16 cellular contexts compared by ENCODE assay signal in genomic region chr20:50050214-50050613, GRCh38.
DNase-seq lines count a peak whose midpoint lies in the region; ATAC-seq and TF ChIP-seq lines count a peak whose summit lies in the region.
"Had no signal": no experiment of that assay in that cellular context is flagged by ENCODE, and none has a peak within 500 bp of the region (broad histone marks: within the 10 kb centered on the region; RNA-seq: fewer than 3 reads in every experiment).

No MANE protein-coding gene starts in this region.

- H3K4ac ChIP-seq in IMR-90 (ENCODE audit: low read depth, low read length) = no peak overlapping the region
- no peak overlapping the region for H3K4ac ChIP-seq in neuronal stem cell (ENCODE audit: low read length)

- no peak overlapping the region for H3K23ac ChIP-seq in IMR-90 (ENCODE audit: low read depth, low read length)
- no peak overlapping the region for H3K23ac ChIP-seq in neuronal stem cell (ENCODE audit: low read depth, low read length, poor library complexity)

- WGBS in IMR-90 (ENCODE audit: extremely low coverage in 2 of 2, insufficient read length in 1 of 2), 2 experiments = 83% methylated on average over 2 of the region's 5 CpGs; no CpG with 5 or more reads in 1 of the 2 experiments
- WGBS in neuronal stem cell (ENCODE audit: extremely low coverage in 2 of 2, insufficient read length in 2 of 2, insufficient replicate concordance in 1 of 2), 2 donors = no CpG with 5 or more reads among the region's 5 CpGs

- no peaks in the 10 kb centered on the region for H3K36me3 Mint-ChIP-seq in immature natural killer cell
- H3K36me3 Mint-ChIP-seq: CD4-positive, alpha-beta memory T cell had no signal

- no peak for TF ChIP-seq POLR2A in IMR-90 (IDR thresholded peaks at IDR 0.05; ENCODE audit: low read depth, low read length)

- peaks cover 37% of the 10 kb centered on the region in 2 donors for H3K4me1 Mint-ChIP-seq in immature natural killer cell

- H3K9me3 ChIP-seq in BLaER1 = no peaks in the 10 kb centered on the region
- no peaks in the 10 kb centered on the region for H3K9me3 ChIP-seq in IMR-90 (ENCODE audit: control insufficient read depth, insufficient read depth, low read length)
- H3K9me3 ChIP-seq in neuronal stem cell (replicated peaks in 1 of 2; ENCODE audit: control insufficient read depth in 2 of 2, insufficient read depth in 1 of 2, low read depth in 1 of 2, low read length in 2 of 2) = no peaks in the 10 kb centered on the region

- H3K9ac ChIP-seq in BLaER1 (no peak overlapping the region), IMR-90 (ENCODE audit: low read depth, low read length) (no peak overlapping the region), neuronal stem cell (ENCODE audit: low read depth, low read length, poor library complexity) (no peak overlapping the region)

- no peak overlapping the region for H2BK120ac ChIP-seq in IMR-90 (ENCODE audit: low read depth, low read length)
- H2BK120ac ChIP-seq in neuronal stem cell (ENCODE audit: low read depth, low read length) = no peak overlapping the region

- in situ Hi-C loops in IMR-90 (cut with MboI; ENCODE audit: low sequenced_read_pairs) = no loop called here

- H4K20me1 ChIP-seq in BLaER1 (no peaks in the 10 kb centered on the region), IMR-90 (ENCODE audit: insufficient read depth, low read length) (no peaks in the 10 kb centered on the region)

- dilution Hi-C loops in IMR-90 (cut with HindIII; ENCODE audit: low sequenced_read_pairs, unreplicated experiment) = no loop called here

- no peak overlapping the region for H2BK5ac ChIP-seq in IMR-90 (ENCODE audit: low read depth, low read length, poor library complexity, severe bottlenecking)
- no peak overlapping the region for H2BK5ac ChIP-seq in neuronal stem cell (ENCODE audit: low read length)

- no peaks in the 10 kb centered on the region for H3K27me3 ChIP-seq in BLaER1
- H3K27me3 ChIP-seq in IMR-90 (ENCODE audit: control insufficient read depth, insufficient read depth, low read length) = no peaks in the 10 kb centered on the region
- no peaks in the 10 kb centered on the region for H3K27me3 ChIP-seq in neuronal stem cell (ENCODE audit: control insufficient read depth in 3 of 3, insufficient read depth in 3 of 3, low read depth in 1 of 3, low read length in 3 of 3)

- H3K9me1 ChIP-seq in IMR-90 (ENCODE audit: insufficient read depth, low read length) = 0 out of 2 replicates have a peak, but pooled peaks cover 3% of the 10 kb centered on the region

- H2AK9ac ChIP-seq in IMR-90 (replicated peaks; ENCODE audit: low read depth, low read length, poor library complexity) = no peak overlapping the region

- H4K8ac ChIP-seq in IMR-90 (ENCODE audit: low read depth in 2 of 2, low read length in 2 of 2) (no peak overlapping the region), neuronal stem cell (ENCODE audit: low read depth, low read length) (no peak overlapping the region)

- no peak for TF ChIP-seq RAD21 in IMR-90 (IDR thresholded peaks at IDR 0.05; ENCODE audit: low read length)

- peaks cover 61% of the 10 kb centered on the region for H3K4me1 ChIP-seq in BLaER1
- H3K4me1 ChIP-seq in IMR-90 (ENCODE audit: control insufficient read depth, insufficient read depth, low read length) = peaks cover 14% of the 10 kb centered on the region
- peaks cover 5 to 10% of the 10 kb centered on the region in 2 donors for H3K4me1 ChIP-seq in neuronal stem cell (ENCODE audit: control insufficient read depth in 2 of 2, insufficient read depth in 1 of 2, low read depth in 1 of 2, low read length in 2 of 2)

- CTCF ChIA-PET in IMR-90 (lab: Yijun Ruan, JAX) = no interaction called here

- no peak overlapping the region for H4K91ac ChIP-seq in IMR-90 (ENCODE audit: insufficient read depth, low read depth, low read length)
- no peak overlapping the region for H4K91ac ChIP-seq in neuronal stem cell (ENCODE audit: low read depth, low read length, poor library complexity)

- no peak overlapping the region for H4K5ac ChIP-seq in IMR-90 (ENCODE audit: low read depth, low read length)

- H3K18ac ChIP-seq in IMR-90 (ENCODE audit: low read depth, low read length) (no peak overlapping the region), neuronal stem cell (ENCODE audit: low read length) (peak overlapping the region; percentile 83)

- no peak overlapping the region for H2BK20ac ChIP-seq in IMR-90 (ENCODE audit: low read depth, low read length)

- no peak overlapping the region for H2BK12ac ChIP-seq in neuronal stem cell (ENCODE audit: low read length)

- DNase-seq in IMR-90 (no peak), immature natural killer cell (no peak), neuronal stem cell (ENCODE audit: low spot score) (no peak), amniotic stem cell (lab: John Stamatoyannopoulos, UW) (no peak), putamen (ENCODE audit: low spot score) (no peak), NCI-H2227 (lab: John Stamatoyannopoulos, UW; ENCODE audit: unreplicated experiment) (no peak)
- DNase-seq: ACHN; CD4-positive, alpha-beta memory T cell; DMS153; DMS79 treated with DMSO at 0.1 percent for 48 hours; EL; HCEC 1CT; HFFc6 had no signal

- H2AK5ac ChIP-seq in IMR-90 (ENCODE audit: low read depth, low read length) (peak overlapping the region; percentile 75), neuronal stem cell (ENCODE audit: low read depth, low read length) (peak overlapping the region; percentile 96)

- ATAC-seq in IMR-90 (ENCODE audit: low read depth) = no peak
- ATAC-seq in HG02938 (IDR thresholded peaks at IDR 0.05; ENCODE audit: unreplicated experiment) = no peak

- intact Hi-C loops in IMR-90 (cut with micrococcal nuclease) = no loop called here

- no peak overlapping the region for H2BK15ac ChIP-seq in IMR-90 (ENCODE audit: low read depth, low read length)
- H2BK15ac ChIP-seq in neuronal stem cell (ENCODE audit: low read length) = no peak overlapping the region

- no peak overlapping the region for H3K4me3 ChIP-seq in BLaER1
- no peak overlapping the region for H3K4me3 ChIP-seq in IMR-90 (ENCODE audit: insufficient read depth, low read depth, low read length)
- no peak overlapping the region for H3K4me3 ChIP-seq in neuronal stem cell (ENCODE audit: low read length in 2 of 2)

- no peak overlapping the region for H3K14ac ChIP-seq in IMR-90 (replicated peaks; ENCODE audit: low read depth, low read length)
- H3K14ac ChIP-seq in neuronal stem cell (ENCODE audit: low read length) = no peak overlapping the region

- H2AFZ ChIP-seq in IMR-90 (replicated peaks; ENCODE audit: low read length, poor library complexity) (no peak overlapping the region), neuronal stem cell (ENCODE audit: low read length) (no peak overlapping the region)

- H3K27ac ChIP-seq in BLaER1 = 0 out of 2 replicates have a peak overlapping the region, but pooled peaks have one; percentile 85
- H3K27ac ChIP-seq in IMR-90 (ENCODE audit: insufficient read depth, low read length) = no peak overlapping the region
- no peak overlapping the region for H3K27ac ChIP-seq in neuronal stem cell (replicated peaks; ENCODE audit: low read length)
- H3K27ac ChIP-seq: C4-2B had no signal

- no peak overlapping the region for H3K4me3 Mint-ChIP-seq in immature natural killer cell
- H3K4me3 Mint-ChIP-seq: CD4-positive, alpha-beta memory T cell; HFFc6 had no signal

- BruUV-seq in IMR-90 (replicated peaks; lab: Mats Ljungman, UMichigan) = no TSS peak

- no peak for TF ChIP-seq CTCF in IMR-90 (conservative IDR thresholded peaks at IDR 0.05; ENCODE audit: low read depth, low read length)

- no peaks in the 10 kb centered on the region for H3K79me1 ChIP-seq in IMR-90 (ENCODE audit: low read depth in 1 of 2, low read length in 2 of 2)
- peaks cover 1% of the 10 kb centered on the region for H3K79me1 ChIP-seq in neuronal stem cell (ENCODE audit: low read depth, low read length)

- H3K27ac Mint-ChIP-seq in immature natural killer cell = peak overlapping the region; percentile 84 to 97 (median 93)
- H3K27ac Mint-ChIP-seq: CD4-positive, alpha-beta memory T cell; HFFc6 had no signal

- POLR2A ChIA-PET in IMR-90 (lab: Charles Lee; ENCODE audit: unreplicated experiment) = no interaction called here

- no peaks in the 10 kb centered on the region for H3K9me3 Mint-ChIP-seq in immature natural killer cell
- H3K9me3 Mint-ChIP-seq: HFFc6 had no signal

- no peak overlapping the region for H3K4me2 ChIP-seq in BLaER1
- H3K4me2 ChIP-seq in IMR-90 (ENCODE audit: low read depth, low read length) = no peak overlapping the region
- H3K4me2 ChIP-seq in neuronal stem cell (ENCODE audit: insufficient read depth, low read length, poor library complexity, severe bottlenecking) = no peak overlapping the region

- no peaks in the 10 kb centered on the region for H3K36me3 ChIP-seq in BLaER1
- no peaks in the 10 kb centered on the region for H3K36me3 ChIP-seq in IMR-90 (ENCODE audit: control insufficient read depth, insufficient read depth, low read length)
- no peaks in the 10 kb centered on the region for H3K36me3 ChIP-seq in neuronal stem cell (replicated peaks in 1 of 2; ENCODE audit: control insufficient read depth in 2 of 2, insufficient read depth in 2 of 2, low read length in 2 of 2)

- no peak overlapping the region for H3K56ac ChIP-seq in IMR-90 (ENCODE audit: extremely low read depth, insufficient read depth, low read length)

- H3K27me3 Mint-ChIP-seq in immature natural killer cell (ENCODE audit: low read depth in 3 of 3) = peaks cover 11 to 15% (median 11%) of the 10 kb centered on the region in 3 donors

TF ChIP-seq in IMR-90, 13 proteins besides CTCF, POLR2A, EP300 and RAD21 (continues in another document):
- TF ChIP-seq, protein P1, sequence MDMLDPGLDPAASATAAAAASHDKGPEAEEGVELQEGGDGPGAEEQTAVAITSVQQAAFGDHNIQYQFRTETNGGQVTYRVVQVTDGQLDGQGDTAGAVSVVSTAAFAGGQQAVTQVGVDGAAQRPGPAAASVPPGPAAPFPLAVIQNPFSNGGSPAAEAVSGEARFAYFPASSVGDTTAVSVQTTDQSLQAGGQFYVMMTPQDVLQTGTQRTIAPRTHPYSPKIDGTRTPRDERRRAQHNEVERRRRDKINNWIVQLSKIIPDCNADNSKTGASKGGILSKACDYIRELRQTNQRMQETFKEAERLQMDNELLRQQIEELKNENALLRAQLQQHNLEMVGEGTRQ (IDR thresholded peaks at IDR 0.05; ENCODE audit: low read depth, low read length) = no peak
- no peak for TF ChIP-seq RFX5 (IDR thresholded peaks at IDR 0.05; ENCODE audit: low read depth, low read length)
- no peak for TF ChIP-seq FOS (IDR thresholded peaks at IDR 0.05; ENCODE audit: low read depth, low read length)
- TF ChIP-seq NFE2L2 (IDR thresholded peaks at IDR 0.05; ENCODE audit: low read depth, low read length) = no peak
- no peak for TF ChIP-seq CEBPB (IDR thresholded peaks at IDR 0.05; ENCODE audit: low read depth, low read length)
- no peak for TF ChIP-seq MAFK (IDR thresholded peaks at IDR 0.05; ENCODE audit: low read depth, low read length)
- TF ChIP-seq MXI1 (IDR thresholded peaks at IDR 0.05; ENCODE audit: borderline replicate concordance, low read depth, low read length) = no peak
- TF ChIP-seq SMC3 (IDR thresholded peaks at IDR 0.05; ENCODE audit: low read depth, low read length) = no peak
